Comparison of ENCODE assay signal across 1 cellular context in the genomic region with DNA sequence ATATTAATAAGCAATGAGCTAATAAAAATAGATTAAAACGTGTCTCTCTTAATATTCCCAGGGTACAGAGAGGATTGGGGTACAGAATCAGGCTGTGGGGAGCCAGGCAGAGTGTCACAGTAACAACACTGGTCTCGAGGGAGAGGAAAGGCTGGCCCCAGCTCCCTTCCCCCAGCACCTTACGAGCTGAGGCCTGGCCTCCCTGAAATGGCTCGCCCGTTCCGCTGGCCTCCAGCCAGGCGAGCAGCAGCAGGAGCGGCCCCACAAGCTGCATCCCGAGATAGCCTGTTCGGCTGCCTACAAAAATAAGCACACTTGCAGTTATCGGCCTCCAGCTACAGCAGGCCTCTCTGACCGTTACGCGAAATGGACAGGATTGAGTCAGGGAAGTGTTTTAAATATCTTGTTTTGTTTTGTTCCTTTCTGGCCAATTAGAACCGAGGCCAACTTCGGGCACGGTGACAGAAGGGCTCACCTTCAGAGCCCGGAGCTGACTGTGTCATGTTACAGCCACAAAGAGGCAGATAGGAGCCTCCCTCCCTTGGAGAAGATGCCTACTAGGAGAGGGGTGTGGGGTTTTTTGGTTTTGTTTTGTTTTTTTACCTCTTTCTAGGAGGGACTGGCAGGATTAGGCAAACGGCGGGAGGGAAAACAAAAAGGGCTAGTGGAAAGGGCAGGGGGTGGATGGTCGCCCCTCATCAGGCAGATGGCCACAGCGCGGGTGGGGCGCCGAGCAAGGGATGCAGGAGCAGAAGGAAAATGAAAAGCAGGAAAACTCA.
TF ChIP-seq lines count a peak whose summit lies in the region.

No MANE protein-coding gene starts in this region.

TF ChIP-seq in K562, 482 proteins besides CTCF, POLR2A, EP300 and RAD21 (continued from another document and continues in another):
- TF ChIP-seq PML (IDR thresholded peaks at IDR 0.05; ENCODE audit: low read length) (peak; percentile 99), ZNF217 (CRISPR knock-in tag; IDR thresholded peaks at IDR 0.05) (no peak), ZKSCAN3 (CRISPR knock-in tag; IDR thresholded peaks at IDR 0.05) (no peak), ZBTB40 (IDR thresholded peaks at IDR 0.05) (no peak), ZBTB40 (CRISPR knock-in tag; IDR thresholded peaks at IDR 0.05) (no peak), ZBTB43 (CRISPR knock-in tag; IDR thresholded peaks at IDR 0.05) (no peak), ZNF707 (CRISPR knock-in tag; conservative IDR thresholded peaks at IDR 0.05) (no peak), SAFB2 (IDR thresholded peaks at IDR 0.05; ENCODE audit: borderline replicate concordance, low read depth, low read length, severe bottlenecking) (no peak), ZNF695 (CRISPR knock-in tag; IDR thresholded peaks at IDR 0.05) (no peak), SREBF1 (IDR thresholded peaks at IDR 0.05; ENCODE audit: borderline replicate concordance, low read depth, low read length) (0 out of 2 replicates have a peak, but pooled peaks have one; percentile 24), POLR2G (IDR thresholded peaks at IDR 0.05; ENCODE audit: low read depth, low read length) (peak; percentile 87), ZKSCAN8 (CRISPR knock-in tag; IDR thresholded peaks at IDR 0.05) (peak; percentile 90), AFF1 (IDR thresholded peaks at IDR 0.05; ENCODE audit: low read depth in 1 of 2, partially characterized antibody in 2 of 2) (peak; percentile 75 to 95), MYBL2 (IDR thresholded peaks at IDR 0.05; ENCODE audit: low read depth) (no peak), MYBL2 (CRISPR knock-in tag; IDR thresholded peaks at IDR 0.05; ENCODE audit: borderline replicate concordance) (peak; percentile 97; the same call in 1 of the 2 replicates), ZEB2 (IDR thresholded peaks at IDR 0.05) (peak; percentile 95), CHCHD3 (CRISPR knock-in tag; IDR thresholded peaks at IDR 0.05) (no peak), HMG20B (CRISPR knock-in tag; IDR thresholded peaks at IDR 0.05) (no peak)
- TF ChIP-seq, protein P1, sequence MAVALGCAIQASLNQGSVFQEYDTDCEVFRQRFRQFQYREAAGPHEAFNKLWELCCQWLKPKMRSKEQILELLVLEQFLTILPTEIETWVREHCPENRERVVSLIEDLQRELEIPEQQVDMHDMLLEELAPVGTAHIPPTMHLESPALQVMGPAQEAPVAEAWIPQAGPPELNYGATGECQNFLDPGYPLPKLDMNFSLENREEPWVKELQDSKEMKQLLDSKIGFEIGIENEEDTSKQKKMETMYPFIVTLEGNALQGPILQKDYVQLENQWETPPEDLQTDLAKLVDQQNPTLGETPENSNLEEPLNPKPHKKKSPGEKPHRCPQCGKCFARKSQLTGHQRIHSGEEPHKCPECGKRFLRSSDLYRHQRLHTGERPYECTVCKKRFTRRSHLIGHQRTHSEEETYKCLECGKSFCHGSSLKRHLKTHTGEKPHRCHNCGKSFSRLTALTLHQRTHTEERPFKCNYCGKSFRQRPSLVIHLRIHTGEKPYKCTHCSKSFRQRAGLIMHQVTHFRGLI (CRISPR knock-in tag; IDR thresholded peaks at IDR 0.05) = peak; percentile 34; the same call in 1 of the 2 replicates
- TF ChIP-seq, protein P2, sequence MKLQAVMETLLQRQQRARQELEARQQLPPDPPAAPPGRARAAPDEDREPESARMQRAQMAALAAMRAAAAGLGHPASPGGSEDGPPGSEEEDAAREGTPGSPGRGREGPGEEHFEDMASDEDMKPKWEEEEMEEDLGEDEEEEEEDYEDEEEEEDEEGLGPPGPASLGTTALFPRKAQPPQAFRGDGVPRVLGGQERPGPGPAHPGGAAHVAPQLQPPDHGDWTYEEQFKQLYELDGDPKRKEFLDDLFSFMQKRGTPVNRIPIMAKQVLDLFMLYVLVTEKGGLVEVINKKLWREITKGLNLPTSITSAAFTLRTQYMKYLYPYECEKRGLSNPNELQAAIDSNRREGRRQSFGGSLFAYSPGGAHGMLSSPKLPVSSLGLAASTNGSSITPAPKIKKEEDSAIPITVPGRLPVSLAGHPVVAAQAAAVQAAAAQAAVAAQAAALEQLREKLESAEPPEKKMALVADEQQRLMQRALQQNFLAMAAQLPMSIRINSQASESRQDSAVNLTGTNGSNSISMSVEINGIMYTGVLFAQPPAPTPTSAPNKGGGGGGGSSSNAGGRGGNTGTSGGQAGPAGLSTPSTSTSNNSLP (IDR thresholded peaks at IDR 0.05; ENCODE audit: borderline replicate concordance, low read depth, low read length) = peak; percentile 77; the same call in 1 of the 2 replicates
- TF ChIP-seq, protein P3, sequence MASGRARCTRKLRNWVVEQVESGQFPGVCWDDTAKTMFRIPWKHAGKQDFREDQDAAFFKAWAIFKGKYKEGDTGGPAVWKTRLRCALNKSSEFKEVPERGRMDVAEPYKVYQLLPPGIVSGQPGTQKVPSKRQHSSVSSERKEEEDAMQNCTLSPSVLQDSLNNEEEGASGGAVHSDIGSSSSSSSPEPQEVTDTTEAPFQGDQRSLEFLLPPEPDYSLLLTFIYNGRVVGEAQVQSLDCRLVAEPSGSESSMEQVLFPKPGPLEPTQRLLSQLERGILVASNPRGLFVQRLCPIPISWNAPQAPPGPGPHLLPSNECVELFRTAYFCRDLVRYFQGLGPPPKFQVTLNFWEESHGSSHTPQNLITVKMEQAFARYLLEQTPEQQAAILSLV (tag; IDR thresholded peaks at IDR 0.05) = no peak
- TF ChIP-seq, protein P4, sequence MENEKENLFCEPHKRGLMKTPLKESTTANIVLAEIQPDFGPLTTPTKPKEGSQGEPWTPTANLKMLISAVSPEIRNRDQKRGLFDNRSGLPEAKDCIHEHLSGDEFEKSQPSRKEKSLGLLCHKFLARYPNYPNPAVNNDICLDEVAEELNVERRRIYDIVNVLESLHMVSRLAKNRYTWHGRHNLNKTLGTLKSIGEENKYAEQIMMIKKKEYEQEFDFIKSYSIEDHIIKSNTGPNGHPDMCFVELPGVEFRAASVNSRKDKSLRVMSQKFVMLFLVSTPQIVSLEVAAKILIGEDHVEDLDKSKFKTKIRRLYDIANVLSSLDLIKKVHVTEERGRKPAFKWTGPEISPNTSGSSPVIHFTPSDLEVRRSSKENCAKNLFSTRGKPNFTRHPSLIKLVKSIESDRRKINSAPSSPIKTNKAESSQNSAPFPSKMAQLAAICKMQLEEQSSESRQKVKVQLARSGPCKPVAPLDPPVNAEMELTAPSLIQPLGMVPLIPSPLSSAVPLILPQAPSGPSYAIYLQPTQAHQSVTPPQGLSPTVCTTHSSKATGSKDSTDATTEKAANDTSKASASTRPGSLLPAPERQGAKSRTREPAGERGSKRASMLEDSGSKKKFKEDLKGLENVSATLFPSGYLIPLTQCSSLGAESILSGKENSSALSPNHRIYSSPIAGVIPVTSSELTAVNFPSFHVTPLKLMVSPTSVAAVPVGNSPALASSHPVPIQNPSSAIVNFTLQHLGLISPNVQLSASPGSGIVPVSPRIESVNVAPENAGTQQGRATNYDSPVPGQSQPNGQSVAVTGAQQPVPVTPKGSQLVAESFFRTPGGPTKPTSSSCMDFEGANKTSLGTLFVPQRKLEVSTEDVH (IDR thresholded peaks at IDR 0.05; ENCODE audit: low read depth, partially characterized antibody) = peak; percentile 63
